In the genomic region with DNA sequence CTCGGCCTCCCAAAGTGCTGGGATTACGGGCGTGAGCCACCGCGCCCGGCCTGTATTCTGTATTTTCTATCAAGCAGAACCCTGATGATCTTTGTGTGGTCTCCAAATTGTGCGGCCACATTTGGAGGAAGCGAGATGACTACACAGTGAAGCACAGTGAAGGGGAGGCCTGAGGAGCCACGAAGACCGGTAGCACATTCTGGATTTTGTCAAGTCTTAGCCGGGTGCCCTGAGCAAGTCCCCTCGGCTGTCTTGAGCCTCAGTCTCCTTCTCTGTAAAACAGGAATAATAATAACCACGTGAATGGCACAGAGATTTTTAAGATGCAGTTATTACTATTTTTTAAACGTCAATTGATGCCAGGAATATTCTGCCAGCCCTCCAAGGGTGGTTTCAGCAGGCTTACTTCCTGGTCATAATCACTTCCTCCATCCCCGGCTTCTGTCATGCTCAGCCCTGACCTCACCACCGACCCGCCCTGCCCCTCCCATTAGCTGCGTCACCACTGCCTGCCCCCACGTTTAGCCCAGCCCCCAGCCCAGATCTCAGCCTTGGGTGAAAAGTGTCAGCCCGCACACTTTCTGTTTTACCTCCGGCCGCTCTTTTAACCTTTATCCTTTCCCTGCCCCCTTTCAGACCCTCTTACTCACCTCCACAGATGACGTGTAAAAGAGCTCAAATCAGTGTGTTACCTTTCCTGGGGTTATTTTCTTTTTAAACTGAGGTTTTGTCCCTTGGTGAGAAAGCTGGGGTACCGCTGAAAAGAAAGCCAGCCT, we compare ENCODE assay signal across 8 cellular contexts. TPM values are rescaled to one million over a fixed set of nuclear protein-coding genes. Genes with fewer than 3 reads are reported as not detected.
A peak's percentile ranks its signal among the peaks of the same experiment; 100 is the strongest.
DNase-seq lines count a peak whose midpoint lies in the region; ATAC-seq and TF ChIP-seq lines count a peak whose summit lies in the region.

No MANE protein-coding gene starts in this region.

- POLR2A ChIA-PET in SK-N-SH (lab: Yijun Ruan, JAX): no interaction called here

- peaks cover 20% of the 10 kb centered on the region for H3K4me1 Mint-ChIP-seq in activated naive CD8-positive, alpha-beta T cell treated with anti-CD3 and anti-CD28 coated beads, Interleukin-2, amount 50 U/mL, for 24 hours

- H3K4me1 ChIP-seq in SK-N-SH (ENCODE audit: control insufficient read depth in 1 of 2, insufficient read depth in 2 of 2, low read depth in 1 of 2, low read length in 1 of 2): no peaks in the 10 kb centered on the region
- peaks cover 0 to 11% (median 2%) of the 10 kb centered on the region in 4 donors for H3K4me1 ChIP-seq in sigmoid colon

- H2AFZ ChIP-seq in SK-N-SH (ENCODE audit: low read depth): no peak overlapping the region; the same call in 1 of the 2 replicates
- peak overlapping the region; percentile 65 for H2AFZ ChIP-seq in SU-DHL-6 (ENCODE audit: low read depth, low read length, severe bottlenecking)

- no peaks in the 10 kb centered on the region for H3K79me2 ChIP-seq in SK-N-SH (ENCODE audit: insufficient read depth)
- no peaks in the 10 kb centered on the region for H3K79me2 ChIP-seq in SU-DHL-6 (ENCODE audit: insufficient read depth, low read length)

- CTCF ChIA-PET in SK-N-SH (lab: Yijun Ruan, JAX): no interaction called here

- 77% methylated on average over 24 of the region's 24 CpGs for WGBS in SK-N-SH (ENCODE audit: low lambda C conversion rate)
- WGBS in sigmoid colon, 2 donors: 47 to 52% methylated on average over 24 of the region's 24 CpGs

- ATAC-seq in SK-N-SH treated with all-trans-retinoic acid at 6 μM for 48 hours: peak; percentile 41; the same call in 1 of the 3 replicates
- ATAC-seq in HG03175 (IDR thresholded peaks at IDR 0.05; ENCODE audit: unreplicated experiment): peak; percentile 97
- peak; percentile 99 for ATAC-seq in activated naive CD8-positive, alpha-beta T cell treated with anti-CD3 and anti-CD28 coated beads, Interleukin-2, amount 50 U/mL, for 24 hours
- ATAC-seq in left ventricle myocardium superior: peak; percentile 97

- H3K27me3 ChIP-seq in SK-N-SH (ENCODE audit: insufficient read depth) (no peaks in the 10 kb centered on the region), SU-DHL-6 (ENCODE audit: low read length) (no peaks in the 10 kb centered on the region), sigmoid colon (no peaks in the 10 kb centered on the region)

- H3K36me3 ChIP-seq in SK-N-SH (replicated peaks in 1 of 2; ENCODE audit: control insufficient read depth in 1 of 2, insufficient read depth in 2 of 2, low read length in 1 of 2) (no peaks in the 10 kb centered on the region), SU-DHL-6 (ENCODE audit: low read length) (no peaks in the 10 kb centered on the region), sigmoid colon (no peaks in the 10 kb centered on the region)

- TF ChIP-seq RAD21 in SK-N-SH (IDR thresholded peaks at IDR 0.05; ENCODE audit: low read length): no peak

- H3K9me3 ChIP-seq in SK-N-SH (no peaks in the 10 kb centered on the region), SU-DHL-6 (ENCODE audit: insufficient read depth, low read length) (no peaks in the 10 kb centered on the region), sigmoid colon (no peaks in the 10 kb centered on the region)

- no peak for TF ChIP-seq EP300 in SK-N-SH (IDR thresholded peaks at IDR 0.05; ENCODE audit: borderline replicate concordance in 1 of 2, low read depth in 1 of 2, low read length in 1 of 2)
- peak in 1 of 4 donors; percentile 46 for TF ChIP-seq EP300 in sigmoid colon (IDR thresholded peaks at IDR 0.05)

- H3F3A ChIP-seq in SK-N-SH (replicated peaks; ENCODE audit: insufficient read depth): peaks cover 3% of the 10 kb centered on the region
- no peaks in the 10 kb centered on the region for H3F3A ChIP-seq in SU-DHL-6 (ENCODE audit: insufficient read depth)

- H3K4me3 ChIP-seq in SK-N-SH (ENCODE audit: low read depth in 2 of 2, low read length in 1 of 2) (no peak overlapping the region), SU-DHL-6 (ENCODE audit: insufficient read depth, low read length, poor library complexity, severe bottlenecking) (no peak overlapping the region), sigmoid colon (peak overlapping the region in 1 of 4 donors; percentile 28)

- no peaks in the 10 kb centered on the region for H3K9me3 Mint-ChIP-seq in activated naive CD8-positive, alpha-beta T cell treated with anti-CD3 and anti-CD28 coated beads, Interleukin-2, amount 50 U/mL, for 24 hours

- intact Hi-C loops in left ventricle myocardium superior (cut with micrococcal nuclease): no loop called here
- intact Hi-C loops in sigmoid colon (cut with DNase I): no loop called here

- no peaks in the 10 kb centered on the region for H3K27me3 Mint-ChIP-seq in activated naive CD8-positive, alpha-beta T cell treated with anti-CD3 and anti-CD28 coated beads, Interleukin-2, amount 50 U/mL, for 24 hours

- H4K20me1 ChIP-seq in SK-N-SH (ENCODE audit: insufficient read depth) (no peaks in the 10 kb centered on the region), SU-DHL-6 (ENCODE audit: low read depth, low read length) (no peaks in the 10 kb centered on the region)

- no peak overlapping the region for H3K9ac ChIP-seq in SK-N-SH
- H3K9ac ChIP-seq in SU-DHL-6 (ENCODE audit: low read length): no peak overlapping the region

- no peaks in the 10 kb centered on the region for H3K36me3 Mint-ChIP-seq in activated naive CD8-positive, alpha-beta T cell treated with anti-CD3 and anti-CD28 coated beads, Interleukin-2, amount 50 U/mL, for 24 hours (ENCODE audit: low read depth)

- TF ChIP-seq CTCF in SK-N-SH (IDR thresholded peaks at IDR 0.05): no peak
- no peak for TF ChIP-seq CTCF in SU-DHL-6 (IDR thresholded peaks at IDR 0.05; ENCODE audit: insufficient read depth, low read length, poor library complexity, severe bottlenecking)
- TF ChIP-seq CTCF in sigmoid colon (IDR thresholded peaks at IDR 0.05): no peak

- peak overlapping the region; percentile 20 for H3K4me3 Mint-ChIP-seq in activated naive CD8-positive, alpha-beta T cell treated with anti-CD3 and anti-CD28 coated beads, Interleukin-2, amount 50 U/mL, for 24 hours

- DNase-seq in SK-N-SH (no peak), left ventricle myocardium superior (peak; percentile 86), sigmoid colon (peak; percentile 94), inferior parietal cortex (ENCODE audit: extremely low spot score) (no peak)
- peak; percentile 95 for DNase-seq in activated naive CD8-positive, alpha-beta T cell treated with anti-CD3 and anti-CD28 coated beads, Interleukin-2, amount 50 U/mL, for 24 hours

- H3K27ac ChIP-seq in SK-N-SH (ENCODE audit: low read depth in 2 of 2, low read length in 1 of 2): no peak overlapping the region
- H3K27ac ChIP-seq in SU-DHL-6 (ENCODE audit: low read depth, low read length): no peak overlapping the region
- H3K27ac ChIP-seq in sigmoid colon: peak overlapping the region; percentile 56 to 64 (median 58)

- peak; percentile 41 to 64 for TF ChIP-seq POLR2A in sigmoid colon (IDR thresholded peaks at IDR 0.05)

- H3K27ac Mint-ChIP-seq in activated naive CD8-positive, alpha-beta T cell treated with anti-CD3 and anti-CD28 coated beads, Interleukin-2, amount 50 U/mL, for 24 hours: peak overlapping the region; percentile 85

- H3K9me2 ChIP-seq in SK-N-SH: no peaks in the 10 kb centered on the region
- no peaks in the 10 kb centered on the region for H3K9me2 ChIP-seq in SU-DHL-6 (replicated peaks; ENCODE audit: insufficient read depth, low read length)

- no peak overlapping the region for H3K4me2 ChIP-seq in SK-N-SH
- H3K4me2 ChIP-seq in SU-DHL-6 (ENCODE audit: low read depth, low read length, poor library complexity, severe bottlenecking): no peak overlapping the region

TF ChIP-seq in SK-N-SH treated with all-trans-retinoic acid at 6 μM for 48 hours, 23 proteins besides CTCF, POLR2A, EP300 and RAD21 (continues in another document):
- no peak for TF ChIP-seq SNAI2 (CRISPR knock-in tag; IDR thresholded peaks at IDR 0.05)
- TF ChIP-seq ARNTL (CRISPR knock-in tag; IDR thresholded peaks at IDR 0.05; ENCODE audit: borderline replicate concordance, low read depth): no peak
- TF ChIP-seq ZNF8 (CRISPR knock-in tag; IDR thresholded peaks at IDR 0.05): no peak
- TF ChIP-seq GLIS3 (CRISPR knock-in tag; IDR thresholded peaks at IDR 0.05): no peak

TF ChIP-seq in SK-N-SH, 30 proteins besides CTCF, POLR2A, EP300 and RAD21:
- TF ChIP-seq POLR2AphosphoS5 (IDR thresholded peaks at IDR 0.05; ENCODE audit: low read depth, low read length) (no peak), CHD2 (IDR thresholded peaks at IDR 0.05; ENCODE audit: low read length, partially characterized antibody) (no peak), RXRA (IDR thresholded peaks at IDR 0.05; ENCODE audit: borderline replicate concordance, low read depth) (no peak), RFX5 (IDR thresholded peaks at IDR 0.05; ENCODE audit: low read length) (no peak), MEF2A (IDR thresholded peaks at IDR 0.05; ENCODE audit: borderline replicate concordance, low read depth) (no peak), NRF1 (IDR thresholded peaks at IDR 0.05; ENCODE audit: low read depth, low read length) (no peak), TAF1 (IDR thresholded peaks at IDR 0.05; ENCODE audit: borderline replicate concordance, low read depth, low read length) (no peak), JUND (IDR thresholded peaks at IDR 0.05) (no peak), GABPA (IDR thresholded peaks at IDR 0.05; ENCODE audit: low read depth) (no peak), ELF1 (IDR thresholded peaks at IDR 0.05) (no peak), EZH2phosphoT487 (IDR thresholded peaks at IDR 0.05; ENCODE audit: borderline replicate concordance, low read depth) (no peak), SIN3A (IDR thresholded peaks at IDR 0.05; ENCODE audit: borderline replicate concordance, low read depth, low read length) (no peak), RCOR1 (IDR thresholded peaks at IDR 0.05; ENCODE audit: low read length) (no peak), NFIC (IDR thresholded peaks at IDR 0.05; ENCODE audit: borderline replicate concordance) (no peak)
- TF ChIP-seq, protein P1, sequence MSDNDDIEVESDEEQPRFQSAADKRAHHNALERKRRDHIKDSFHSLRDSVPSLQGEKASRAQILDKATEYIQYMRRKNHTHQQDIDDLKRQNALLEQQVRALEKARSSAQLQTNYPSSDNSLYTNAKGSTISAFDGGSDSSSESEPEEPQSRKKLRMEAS (IDR thresholded peaks at IDR 0.05; ENCODE audit: low read depth): no peak

RNA-seq across cellular contexts. Expression of a gene that starts 27.0 kb away (rescaled TPM):
- polyA plus RNA-seq in SK-N-SH (2012; rRNA removed) (101 and 111 TPM in 2 replicates), sigmoid colon (100 to 1,000 TPM; 125 to 160 (median 132) TPM)
- 69.4 and 95.6 TPM in 2 replicates for polyA plus RNA-seq in SK-N-SH (2012; cell fraction: cytosol; rRNA removed)
- 40.7 and 61.0 TPM in 2 replicates for polyA plus RNA-seq in SK-N-SH (2012; cell fraction: nucleus; rRNA removed)
- total RNA-seq in left ventricle myocardium superior (81.4 TPM), sigmoid colon (100 to 1,000 TPM in 1 of 4 donors, 10 to 100 TPM in 3; 80.6 to 117 (median 95.7) TPM)

RNA-seq across cellular contexts. Expression of a gene that starts 36.1 kb away (rescaled TPM):
- polyA plus RNA-seq in SK-N-SH (2012; rRNA removed) (373 and 455 TPM in 2 replicates), sigmoid colon (100 to 1,000 TPM in 2 of 3 donors, 10 to 100 TPM in 1; 99.9 to 253 (median 136) TPM)
- 208 and 248 TPM in 2 replicates for polyA plus RNA-seq in SK-N-SH (2012; cell fraction: cytosol; rRNA removed)
- 873 and 891 TPM in 2 replicates for polyA plus RNA-seq in SK-N-SH (2012; cell fraction: nucleus; rRNA removed)
- total RNA-seq in left ventricle myocardium superior (98.9 TPM), sigmoid colon (1,000 to 10,000 TPM in 1 of 4 donors, 100 to 1,000 TPM in 3; 449 to 1,033 (median 779) TPM)

Comparison
In these comparisons a context has a peak if more than half of its experiments do, and no peak if none do; other contexts are left out.
1. ATAC-seq: peak in every context shown above with its lines; median percentile 99 in activated naive CD8-positive, alpha-beta T cell treated with anti-CD3 and anti-CD28 coated beads, Interleukin-2, amount 50 U/mL, for 24 hours; 97 in HG03175; 97 in left ventricle myocardium superior; 41 in SK-N-SH treated with all-trans-retinoic acid at 6 μM for 48 hours.
2. DNase-seq: peak in activated naive CD8-positive, alpha-beta T cell treated with anti-CD3 and anti-CD28 coated beads, Interleukin-2, amount 50 U/mL, for 24 hours (single experiment), left ventricle myocardium superior (single experiment) and sigmoid colon (single experiment); none in SK-N-SH (single experiment) and inferior parietal cortex (single experiment).
3. H3K27ac ChIP-seq: peak in sigmoid colon (4 of 4); none in SK-N-SH (0 of 2) and SU-DHL-6 (single experiment).